ENCODE assay signal across 12 cellular contexts in the genomic region with DNA sequence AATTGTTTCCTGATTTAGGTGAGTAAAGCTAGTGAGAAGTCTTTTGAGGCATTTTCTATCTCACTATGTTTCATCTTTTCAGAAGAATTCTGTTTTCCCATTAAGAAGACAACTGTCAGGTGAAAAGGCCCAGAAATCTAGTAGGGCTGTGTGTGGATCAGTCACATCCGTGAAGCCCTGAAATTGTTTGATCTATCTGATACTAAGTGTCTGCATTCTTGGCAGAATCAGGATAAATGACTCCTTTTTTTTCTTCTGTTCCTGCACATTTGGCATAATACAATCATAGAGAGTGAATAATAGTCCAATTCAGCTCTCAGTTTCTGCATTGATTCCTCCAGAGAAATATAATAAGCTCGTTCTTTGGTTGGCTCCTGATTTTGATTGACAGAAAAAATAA.
"Had no signal": no experiment of that assay in that cellular context is flagged by ENCODE, and none has a peak within 500 bp of the region (broad histone marks: within the 10 kb centered on the region; RNA-seq: fewer than 3 reads in every experiment).

No MANE protein-coding gene starts in this region.

- H3K9me3 Mint-ChIP-seq: activated naive CD4-positive, alpha-beta T cell treated with anti-CD3 and anti-CD28 coated beads for 36 hours; activated T-helper 1 cell treated with anti-CD3 and anti-CD28 coated beads, Interleukin-12 subunit alpha, Interleukin-12 subunit beta, Interleukin-2, Interleukin-4 antibody, amounts not matched to agents 30 ng/mL and 10 ng/mL and 1 ng/mL, durations not matched to agents 14 hours and 24 hours and 36 hours; central memory CD8-positive, alpha-beta T cell; naive B cell; stimulated activated effector memory CD8-positive, alpha-beta T cell treated with anti-CD3 and anti-CD28 coated beads, Interleukin-12 subunit alpha, Interleukin-12 subunit beta, amount 100 ng/mL, for 72 hours; type B pancreatic cell had no signal

- H3K4me3 ChIP-seq: lung had no signal

- ATAC-seq: stimulated activated effector memory CD8-positive, alpha-beta T cell treated with anti-CD3 and anti-CD28 coated beads, Interleukin-12 subunit alpha, Interleukin-12 subunit beta, amount 100 ng/mL, for 72 hours; T-helper 17 cell had no signal

- DNase-seq: activated CD4-positive, alpha-beta T cell treated with anti-CD3 and anti-CD28 coated beads, Interleukin-2, amount 50 U/mL, for 1 hour; activated CD8-positive, alpha-beta memory T cell treated with anti-CD3 and anti-CD28 coated beads for 24 hours; activated naive CD4-positive, alpha-beta T cell treated with anti-CD3 and anti-CD28 coated beads for 36 hours; dermis blood vessel endothelial cell; naive B cell; posterior cingulate gyrus; T-helper 17 cell had no signal

- H3K27ac Mint-ChIP-seq: activated naive CD4-positive, alpha-beta T cell treated with anti-CD3 and anti-CD28 coated beads for 36 hours; activated T-helper 1 cell treated with anti-CD3 and anti-CD28 coated beads, Interleukin-12 subunit alpha, Interleukin-12 subunit beta, Interleukin-2, Interleukin-4 antibody, amounts not matched to agents 30 ng/mL and 10 ng/mL and 1 ng/mL, durations not matched to agents 14 hours and 24 hours and 36 hours; stimulated activated effector memory CD8-positive, alpha-beta T cell treated with anti-CD3 and anti-CD28 coated beads, Interleukin-12 subunit alpha, Interleukin-12 subunit beta, amount 100 ng/mL, for 72 hours; T-helper 17 cell had no signal

- H3K4me3 Mint-ChIP-seq: activated naive CD4-positive, alpha-beta T cell treated with anti-CD3 and anti-CD28 coated beads for 36 hours; activated T-helper 1 cell treated with anti-CD3 and anti-CD28 coated beads, Interleukin-12 subunit alpha, Interleukin-12 subunit beta, Interleukin-2, Interleukin-4 antibody, amounts not matched to agents 30 ng/mL and 10 ng/mL and 1 ng/mL, durations not matched to agents 14 hours and 24 hours and 36 hours; central memory CD8-positive, alpha-beta T cell; naive B cell; stimulated activated effector memory CD8-positive, alpha-beta T cell treated with anti-CD3 and anti-CD28 coated beads, Interleukin-12 subunit alpha, Interleukin-12 subunit beta, amount 100 ng/mL, for 72 hours; T-helper 17 cell; type B pancreatic cell had no signal

- H3K4me1 Mint-ChIP-seq: central memory CD8-positive, alpha-beta T cell; naive B cell; stimulated activated effector memory CD8-positive, alpha-beta T cell treated with anti-CD3 and anti-CD28 coated beads, Interleukin-12 subunit alpha, Interleukin-12 subunit beta, amount 100 ng/mL, for 72 hours; T-helper 17 cell had no signal

- H3K27me3 Mint-ChIP-seq: type B pancreatic cell had no signal

- H3K36me3 Mint-ChIP-seq: stimulated activated effector memory CD8-positive, alpha-beta T cell treated with anti-CD3 and anti-CD28 coated beads, Interleukin-12 subunit alpha, Interleukin-12 subunit beta, amount 100 ng/mL, for 72 hours had no signal
